Comparison of ENCODE assay signal across 1 cellular context in genomic region chr22:23675502-23676415, GRCh38.
TF ChIP-seq lines count a peak whose summit lies in the region.

No MANE protein-coding gene starts in this region.

TF ChIP-seq in HepG2, 621 proteins besides CTCF, POLR2A, EP300 and RAD21 (continued from another document and continues in another):
- TF ChIP-seq ZNF431 (CRISPR knock-in tag; IDR thresholded peaks at IDR 0.05; ENCODE audit: borderline replicate concordance, low read depth) (0 out of 2 replicates have a peak, but pooled peaks have one; percentile 49), PHF8 (CRISPR knock-in tag; IDR thresholded peaks at IDR 0.05) (0 out of 2 replicates have a peak, but pooled peaks have one; percentile 36), ZNF18 (CRISPR knock-in tag; IDR thresholded peaks at IDR 0.05; ENCODE audit: insufficient replicate concordance) (peak; percentile 43), SOX13 (IDR thresholded peaks at IDR 0.05) (no peak), SOX13 (CRISPR knock-in tag; conservative IDR thresholded peaks at IDR 0.05 in 1 of 2, IDR thresholded peaks at IDR 0.05 in 1 of 2) (peak in 1 of 2 experiments; percentile 29; a peak in 1 of 4 replicates), ZNF530 (CRISPR knock-in tag; IDR thresholded peaks at IDR 0.05; ENCODE audit: low read depth) (no peak), ZGPAT (CRISPR knock-in tag; IDR thresholded peaks at IDR 0.05) (peak; percentile 26; the same call in 1 of the 2 replicates), MTA1 (CRISPR knock-in tag; IDR thresholded peaks at IDR 0.05; ENCODE audit: borderline replicate concordance) (peak; percentile 32; the same call in 1 of the 2 replicates), ZNF574 (CRISPR knock-in tag; IDR thresholded peaks at IDR 0.05) (peak; percentile 34; the same call in 1 of the 2 replicates), HNF4G (IDR thresholded peaks at IDR 0.05; ENCODE audit: borderline replicate concordance, low read depth, low read length) (no peak), HNF4G (CRISPR knock-in tag; IDR thresholded peaks at IDR 0.05; ENCODE audit: borderline replicate concordance, low read depth) (peak; percentile 35; the same call in 1 of the 2 replicates), NONO (IDR thresholded peaks at IDR 0.05) (no peak), NONO (CRISPR knock-in tag; conservative IDR thresholded peaks at IDR 0.05) (peak; percentile 65; the same call in 1 of the 2 replicates), PHF20 (CRISPR knock-in tag; IDR thresholded peaks at IDR 0.05) (peak; percentile 48; the same call in 1 of the 2 replicates), ZNF737 (CRISPR knock-in tag; IDR thresholded peaks at IDR 0.05; ENCODE audit: borderline replicate concordance) (no peak), SKIL (CRISPR knock-in tag; IDR thresholded peaks at IDR 0.05; ENCODE audit: borderline replicate concordance) (0 out of 2 replicates have a peak, but pooled peaks have one; percentile 20), HDAC1 (CRISPR knock-in tag; IDR thresholded peaks at IDR 0.05) (peak; percentile 53; the same call in 1 of the 2 replicates), WIZ (CRISPR knock-in tag; IDR thresholded peaks at IDR 0.05) (0 out of 2 replicates have a peak, but pooled peaks have one; percentile 65), ZNF468 (CRISPR knock-in tag; IDR thresholded peaks at IDR 0.05) (no peak), NFKB2 (CRISPR knock-in tag; IDR thresholded peaks at IDR 0.05; ENCODE audit: borderline replicate concordance) (0 out of 2 replicates have a peak, but pooled peaks have one; percentile 1), ZNF768 (CRISPR knock-in tag; IDR thresholded peaks at IDR 0.05) (peak; percentile 88), ZNF652 (CRISPR knock-in tag; IDR thresholded peaks at IDR 0.05; ENCODE audit: borderline replicate concordance, low read depth) (no peak), ZBTB40 (IDR thresholded peaks at IDR 0.05) (no peak), ZBTB40 (CRISPR knock-in tag; IDR thresholded peaks at IDR 0.05) (0 out of 2 replicates have a peak, but pooled peaks have one; percentile 19), PITX1 (CRISPR knock-in tag; IDR thresholded peaks at IDR 0.05) (peak; percentile 72; the same call in 1 of the 2 replicates), RARA (CRISPR knock-in tag; IDR thresholded peaks at IDR 0.05) (peak; percentile 11; the same call in 1 of the 2 replicates), ZNF709 (CRISPR knock-in tag; IDR thresholded peaks at IDR 0.05) (no peak), RXRA (CRISPR knock-in tag; IDR thresholded peaks at IDR 0.05) (peak; percentile 54; the same call in 1 of the 2 replicates), BATF2 (CRISPR knock-in tag; IDR thresholded peaks at IDR 0.05) (no peak), PRDM10 (CRISPR knock-in tag; IDR thresholded peaks at IDR 0.05; ENCODE audit: low read depth) (peak; percentile 31; the same call in 1 of the 2 replicates), MXD3 (CRISPR knock-in tag; IDR thresholded peaks at IDR 0.05) (peak; percentile 43; the same call in 1 of the 2 replicates), ZNF260 (CRISPR knock-in tag; IDR thresholded peaks at IDR 0.05; ENCODE audit: borderline replicate concordance, low read depth) (no peak), GATA4 (IDR thresholded peaks at IDR 0.05; ENCODE audit: borderline replicate concordance, low read depth) (no peak), MYC (CRISPR knock-in tag; IDR thresholded peaks at IDR 0.05; ENCODE audit: borderline replicate concordance) (peak; percentile 27; the same call in 1 of the 2 replicates), ZMYM3 (CRISPR knock-in tag; IDR thresholded peaks at IDR 0.05) (peak; percentile 98), CCAR2 (optimal IDR thresholded peaks at IDR 0.05; ENCODE audit: low read depth, low read length) (no peak)
